11 cellular contexts compared by ENCODE assay signal in the genomic region with DNA sequence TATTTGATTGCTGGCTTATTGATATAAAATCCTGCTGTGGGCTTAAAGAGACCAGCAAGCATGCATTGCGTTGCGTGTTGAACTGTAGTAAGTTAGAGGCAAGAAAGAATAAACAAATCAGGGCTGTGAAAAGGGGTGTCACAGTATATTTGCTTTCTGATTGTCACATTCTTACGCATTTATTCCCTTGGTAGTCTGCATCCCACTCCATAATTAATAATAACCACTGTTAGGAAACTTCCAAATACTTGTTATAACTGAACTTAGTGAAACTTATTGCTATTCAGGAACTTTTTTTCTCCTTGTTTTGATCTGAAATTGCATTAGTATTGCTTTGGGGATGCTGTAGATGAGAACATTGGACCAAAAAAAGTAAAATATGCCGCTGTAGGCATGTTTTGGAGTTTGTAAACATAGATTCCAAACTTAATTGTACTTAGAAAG. TPM values are rescaled to one million over a fixed set of nuclear protein-coding genes. Genes with fewer than 3 reads are reported as not detected.
DNase-seq lines count a peak whose midpoint lies in the region; ATAC-seq and TF ChIP-seq lines count a peak whose summit lies in the region.
"Had no signal": no experiment of that assay in that cellular context is flagged by ENCODE, and none has a peak within 500 bp of the region (broad histone marks: within the 10 kb centered on the region; RNA-seq: fewer than 3 reads in every experiment).

No MANE protein-coding gene starts in this region.

- peaks cover 0 to 8% (median 1%) of the 10 kb centered on the region in 3 donors for H3K27me3 Mint-ChIP-seq in immature natural killer cell (ENCODE audit: low read depth in 3 of 3)

- H3K4me3 ChIP-seq in WERI-Rb-1 (ENCODE audit: low read depth, low read length) (peak overlapping the region; percentile 84), psoas muscle (peak overlapping the region; percentile 85)

- H3K36me3 ChIP-seq in ES-I3 (ENCODE audit: insufficient read depth, low read length) (no peaks in the 10 kb centered on the region), WERI-Rb-1 (peaks cover 8% of the 10 kb centered on the region), psoas muscle (ENCODE audit: insufficient read depth in 1 of 2, low read depth in 1 of 2) (no peaks in the 10 kb centered on the region)

- H3K9me3 ChIP-seq in ES-I3 (ENCODE audit: control insufficient read depth, insufficient read depth, low read length) (no peaks in the 10 kb centered on the region), WERI-Rb-1 (ENCODE audit: severe bottlenecking) (no peaks in the 10 kb centered on the region), psoas muscle (no peaks in the 10 kb centered on the region)

- POLR2A ChIA-PET in RWPE1 (lab: Yijun Ruan, JAX; ENCODE audit: low non-redundant PET) = no interaction called here

- ATAC-seq in psoas muscle (no peak), HG02642 (IDR thresholded peaks at IDR 0.05; ENCODE audit: poor library complexity, unreplicated experiment) (no peak), HG02759 (IDR thresholded peaks at IDR 0.05; ENCODE audit: unreplicated experiment) (no peak)
- no peak for ATAC-seq in activated naive CD4-positive, alpha-beta T cell treated with anti-CD3 and anti-CD28 coated beads, Interleukin-2, amount 50 U/mL, for 72 hours

- H3K9ac ChIP-seq in ES-I3 (ENCODE audit: low read depth, low read length) = peak overlapping the region; percentile 85

- DNase-seq in WERI-Rb-1 (no peak), immature natural killer cell (no peak), psoas muscle (no peak), RWPE1 (ENCODE audit: low spot score) (no peak)
- no peak for DNase-seq in activated naive CD4-positive, alpha-beta T cell treated with anti-CD3 and anti-CD28 coated beads, Interleukin-2, amount 50 U/mL, for 72 hours (ENCODE audit: low spot score in 2 of 2)
- DNase-seq: CD4-positive, CD25-positive, alpha-beta regulatory T cell; stimulated activated CD4-positive, alpha-beta T cell treated with anti-CD3 and anti-CD28 coated beads, Interleukin-4, amount 100 ng/mL, for 24 hours; T-helper 1 cell had no signal

- intact Hi-C loops in psoas muscle (cut with DNase I) = loop anchor here in 1 of 2 donors (10.0 kb wide), 1 partner anchor 296 kb away; no protein-coding TSS in a partner anchor

- H3K27ac ChIP-seq in WERI-Rb-1 (no peak overlapping the region), psoas muscle (no peak overlapping the region), RWPE1 (no peak overlapping the region)

- CTCF ChIA-PET in RWPE1 (lab: Yijun Ruan, JAX) = no interaction called here

- no peaks in the 10 kb centered on the region for H3K36me3 Mint-ChIP-seq in immature natural killer cell
- peaks cover 0 to 10% of the 10 kb centered on the region in 2 donors for H3K36me3 Mint-ChIP-seq in activated naive CD4-positive, alpha-beta T cell treated with anti-CD3 and anti-CD28 coated beads, Interleukin-2, amount 50 U/mL, for 72 hours
- H3K36me3 Mint-ChIP-seq: CD4-positive, CD25-positive, alpha-beta regulatory T cell had no signal

- no peaks in the 10 kb centered on the region for H3K9me3 Mint-ChIP-seq in immature natural killer cell
- no peaks in the 10 kb centered on the region for H3K9me3 Mint-ChIP-seq in activated naive CD4-positive, alpha-beta T cell treated with anti-CD3 and anti-CD28 coated beads, Interleukin-2, amount 50 U/mL, for 72 hours

- 31 to 56% (median 31%) methylated on average over 4 of the region's 4 CpGs for WGBS in psoas muscle, 3 donors

- peaks cover 24 to 61% of the 10 kb centered on the region in 2 donors for H3K4me1 Mint-ChIP-seq in immature natural killer cell
- H3K4me1 Mint-ChIP-seq: CD4-positive, CD25-positive, alpha-beta regulatory T cell had no signal

- TF ChIP-seq CTCF in WERI-Rb-1 (IDR thresholded peaks at IDR 0.05; ENCODE audit: low read depth, low read length) (no peak), psoas muscle (IDR thresholded peaks at IDR 0.05) (no peak), RWPE1 (conservative IDR thresholded peaks at IDR 0.05; ENCODE audit: low read depth) (no peak)

- peaks cover 15% of the 10 kb centered on the region; the same call in 1 of the 2 replicates for H3K4me1 ChIP-seq in ES-I3 (ENCODE audit: insufficient read depth, low read length)
- H3K4me1 ChIP-seq in psoas muscle = peaks cover 26% of the 10 kb centered on the region

- peak overlapping the region in 3 of 6 donors; percentile 23 to 75 (median 73) for H3K27ac Mint-ChIP-seq in immature natural killer cell
- H3K27ac Mint-ChIP-seq in activated naive CD4-positive, alpha-beta T cell treated with anti-CD3 and anti-CD28 coated beads, Interleukin-2, amount 50 U/mL, for 72 hours = no peak overlapping the region

- H3K27me3 ChIP-seq in WERI-Rb-1 (ENCODE audit: insufficient read depth, low read depth, severe bottlenecking) (no peaks in the 10 kb centered on the region), psoas muscle (ENCODE audit: insufficient read depth in 3 of 3, low read length in 2 of 3) (no peaks in the 10 kb centered on the region)

- peak overlapping the region; percentile 76 to 88 (median 87) for H3K4me3 Mint-ChIP-seq in immature natural killer cell
- H3K4me3 Mint-ChIP-seq: CD4-positive, CD25-positive, alpha-beta regulatory T cell had no signal

RNA-seq across cellular contexts. Expression of a gene that starts 1.7 kb away (rescaled TPM):
- polyA plus RNA-seq in immature natural killer cell (10 to 100 TPM in 1 of 3 donors, 1 to 10 TPM in 1, under 1 TPM in 1; 0.92 to 12.2 (median 5.5) TPM), psoas muscle (1 to 10 TPM; 1.1 to 2.9 (median 1.4) TPM)
- 10 to 100 TPM; 13.5 to 18.6 (median 16.2) TPM for total RNA-seq in psoas muscle
- not detected for total RNA-seq in activated naive CD4-positive, alpha-beta T cell treated with anti-CD3 and anti-CD28 coated beads, Interleukin-2, amount 50 U/mL, for 72 hours
- total RNA-seq: CD4-positive, CD25-positive, alpha-beta regulatory T cell had no signal
- polyA plus RNA-seq: CD4-positive, CD25-positive, alpha-beta regulatory T cell had no signal

Comparison
In these comparisons a context has a peak if more than half of its experiments do, and no peak if none do; other contexts are left out.
1. RNA of a gene that starts 1.7 kb away (total RNA-seq): 13.5 to 18.6 TPM in psoas muscle; not detected in activated naive CD4-positive, alpha-beta T cell treated with anti-CD3 and anti-CD28 coated beads, Interleukin-2, amount 50 U/mL, for 72 hours; every median in the first group is over 10 times any median in the second.